10 cellular contexts compared by ENCODE assay signal in genomic region chrX:75154871-75155270, GRCh38. TPM values are rescaled to one million over a fixed set of nuclear protein-coding genes. Genes with fewer than 3 reads are reported as not detected.
DNase-seq lines count a peak whose midpoint lies in the region; ATAC-seq and TF ChIP-seq lines count a peak whose summit lies in the region.
"Had no signal": no experiment of that assay in that cellular context is flagged by ENCODE, and none has a peak within 500 bp of the region (broad histone marks: within the 10 kb centered on the region; RNA-seq: fewer than 3 reads in every experiment).

No MANE protein-coding gene starts in this region.

- intact Hi-C loops in left ventricle myocardium inferior (cut with micrococcal nuclease) (no loop called here), activated B cell treated with CpG ODN at 0.5 μM for 24 hours (cut with micrococcal nuclease) (loop anchor here (5.0 to 10.0 kb wide), 2 partner anchors 230 to 1272 kb away; partner anchors contain the start of genes MAGEE1 and NEXMIF)

- H3K4me3 Mint-ChIP-seq in activated B cell treated with CpG ODN at 0.5 μM for 24 hours = peak overlapping the region; percentile 94

- H3K9me3 ChIP-seq in left ventricle myocardium inferior (replicated peaks) (no peaks in the 10 kb centered on the region), right atrium auricular region (no peaks in the 10 kb centered on the region), iPS-20b (ENCODE audit: insufficient read depth, low read depth, low read length) (no peaks in the 10 kb centered on the region), thoracic aorta (no peaks in the 10 kb centered on the region)
- H3K9me3 ChIP-seq: esophagus squamous epithelium, tibial artery had no signal

- CTCF ChIA-PET in activated B cell treated with CpG ODN at 0.5 μM for 24 hours (lab: Charles Lee) = no interaction called here

- peaks cover 19% of the 10 kb centered on the region for H3K36me3 Mint-ChIP-seq in activated B cell treated with CpG ODN at 0.5 μM for 24 hours (ENCODE audit: low read depth)

- H3K36me3 ChIP-seq in left ventricle myocardium inferior (no peaks in the 10 kb centered on the region), right atrium auricular region (no peaks in the 10 kb centered on the region), iPS-20b (ENCODE audit: insufficient read depth, low read depth, low read length) (no peaks in the 10 kb centered on the region), thoracic aorta (no peaks in the 10 kb centered on the region)
- H3K36me3 ChIP-seq: esophagus squamous epithelium, tibial artery had no signal

- POLR2A ChIA-PET in activated B cell treated with CpG ODN at 0.5 μM for 24 hours (lab: Charles Lee) = interaction anchor here (1.1 kb wide), 1 partner anchor 119 kb away, joined by 3 read pairs; the partner anchor contains the start of gene UPRT

- H3K9me3 Mint-ChIP-seq in activated B cell treated with CpG ODN at 0.5 μM for 24 hours = no peaks in the 10 kb centered on the region

- H3K27me3 ChIP-seq in left ventricle myocardium inferior (ENCODE audit: low read depth) = no peaks in the 10 kb centered on the region
- H3K27me3 ChIP-seq in right atrium auricular region = no peaks in the 10 kb centered on the region
- no peaks in the 10 kb centered on the region for H3K27me3 ChIP-seq in iPS-20b (ENCODE audit: insufficient read depth, low read length)
- H3K27me3 ChIP-seq in thoracic aorta (replicated peaks; ENCODE audit: insufficient read depth) = no peaks in the 10 kb centered on the region
- H3K27me3 ChIP-seq: esophagus squamous epithelium, tibial artery had no signal

- H3K27me3 Mint-ChIP-seq in activated B cell treated with CpG ODN at 0.5 μM for 24 hours = no peaks in the 10 kb centered on the region

- ATAC-seq in activated B cell treated with CpG ODN at 0.5 μM for 24 hours (ENCODE audit: low read depth) = no peak
- ATAC-seq in thoracic aorta (ENCODE audit: insufficient number of reproducible peaks, low FRiP score, low read depth) = no peak
- ATAC-seq in GM19023 (IDR thresholded peaks at IDR 0.05; ENCODE audit: unreplicated experiment) = no peak
- ATAC-seq in HG03354 (IDR thresholded peaks at IDR 0.05; ENCODE audit: poor library complexity, severe bottlenecking, unreplicated experiment) = no peak

- peak overlapping the region; percentile 77 for H3K4me3 ChIP-seq in left ventricle myocardium inferior
- peak overlapping the region in 1 of 2 donors; percentile 59 for H3K4me3 ChIP-seq in right atrium auricular region
- H3K4me3 ChIP-seq in iPS-20b (ENCODE audit: low read length) = peak overlapping the region; percentile 93
- peak overlapping the region; percentile 88 for H3K4me3 ChIP-seq in thoracic aorta

- peak overlapping the region; percentile 95; the same call in 1 of the 2 replicates for H3K9ac ChIP-seq in iPS-20b (ENCODE audit: low read depth, low read length)

- peaks cover 46% of the 10 kb centered on the region for H3K4me1 Mint-ChIP-seq in activated B cell treated with CpG ODN at 0.5 μM for 24 hours

- no peak overlapping the region for H3K27ac Mint-ChIP-seq in activated B cell treated with CpG ODN at 0.5 μM for 24 hours

- DNase-seq in left ventricle myocardium inferior = no peak
- DNase-seq in right atrium auricular region (ENCODE audit: low spot score) = no peak
- no peak for DNase-seq in activated B cell treated with CpG ODN at 0.5 μM for 24 hours
- DNase-seq in thoracic aorta (ENCODE audit: low spot score) = no peak
- DNase-seq in HuH-7.5 (ENCODE audit: low spot score) = no peak
- DNase-seq: esophagus squamous epithelium, tibial artery had no signal

- H3K27ac ChIP-seq in left ventricle myocardium inferior (replicated peaks) (no peak overlapping the region), right atrium auricular region (no peak overlapping the region), iPS-20b (ENCODE audit: low read length) (no peak overlapping the region), thoracic aorta (no peak overlapping the region)

- H3K4me1 ChIP-seq in left ventricle myocardium inferior (peaks cover 33% of the 10 kb centered on the region), right atrium auricular region (no peaks in the 10 kb centered on the region), iPS-20b (ENCODE audit: insufficient read depth, low read length) (peaks cover 8% of the 10 kb centered on the region), thoracic aorta (ENCODE audit: control insufficient read depth in 1 of 2, low read depth in 2 of 2) (no peaks in the 10 kb centered on the region)

- TF ChIP-seq CTCF in left ventricle myocardium inferior (IDR thresholded peaks at IDR 0.05; ENCODE audit: borderline replicate concordance) = no peak
- no peak for TF ChIP-seq CTCF in right atrium auricular region (IDR thresholded peaks at IDR 0.05)
- TF ChIP-seq CTCF in activated B cell treated with CpG ODN at 0.5 μM for 24 hours (IDR thresholded peaks at IDR 0.05) = no peak
- no peak for TF ChIP-seq CTCF in thoracic aorta (IDR thresholded peaks at IDR 0.05)

RNA-seq across cellular contexts. Expression of gene ABCB7, which starts 1.2 kb away (rescaled TPM):
- total RNA-seq in left ventricle myocardium inferior (37.2 TPM), right atrium auricular region (10 to 100 TPM; 31.1 to 36.2 TPM), activated B cell treated with CpG ODN at 0.5 μM for 24 hours (41.3 and 42.2 TPM in 2 replicates), thoracic aorta (10 to 100 TPM; 12.5 to 25.0 TPM)
